18 cellular contexts compared by ENCODE assay signal in genomic region chr1:172460177-172460576, GRCh38. TPM values are rescaled to one million over a fixed set of nuclear protein-coding genes. Genes with fewer than 3 reads are reported as not detected.
DNase-seq lines count a peak whose midpoint lies in the region; ATAC-seq, FAIRE-seq and TF ChIP-seq lines count a peak whose summit lies in the region.
"Had no signal": no experiment of that assay in that cellular context is flagged by ENCODE, and none has a peak within 500 bp of the region (broad histone marks: within the 10 kb centered on the region; RNA-seq: fewer than 3 reads in every experiment).

No MANE protein-coding gene starts in this region.

- H3K27ac Mint-ChIP-seq in MCF 10A (ENCODE audit: low read depth, unreplicated experiment), result no peak overlapping the region
- H3K27ac Mint-ChIP-seq: CD8-positive, alpha-beta memory T cell had no signal

- no peaks in the 10 kb centered on the region for H3K27me3 ChIP-seq in mammary epithelial cell (ENCODE audit: insufficient read depth, low read length)
- H3K27me3 ChIP-seq: BLaER1 treated with 17β-estradiol and CSF1 and Interleukin-3, amounts not matched to agents 10 nM and 100 nM had no signal

- no peak overlapping the region for H3K9ac ChIP-seq in mammary epithelial cell (ENCODE audit: insufficient read depth, low read length)
- H3K9ac ChIP-seq: BLaER1 treated with 17β-estradiol and CSF1 and Interleukin-3, amounts not matched to agents 10 nM and 100 nM had no signal

- H2AFZ ChIP-seq in mammary epithelial cell (ENCODE audit: low read depth, low read length), result no peak overlapping the region

- H3K4me3 ChIP-seq in mammary epithelial cell (replicated peaks in 1 of 3; ENCODE audit: insufficient read depth in 1 of 3, low read depth in 2 of 3, low read length in 3 of 3), result no peak overlapping the region
- H3K4me3 ChIP-seq: BLaER1 treated with 17β-estradiol and CSF1 and Interleukin-3, amounts not matched to agents 10 nM and 100 nM had no signal

- H3K4me2 ChIP-seq in mammary epithelial cell (ENCODE audit: insufficient read depth, low read depth, low read length), result no peak overlapping the region
- H3K4me2 ChIP-seq: BLaER1 treated with 17β-estradiol and CSF1 and Interleukin-3, amounts not matched to agents 10 nM and 100 nM had no signal

- H3K27ac ChIP-seq in mammary epithelial cell (ENCODE audit: insufficient read depth, low read depth, low read length), result no peak overlapping the region
- H3K27ac ChIP-seq: BLaER1 treated with 17β-estradiol and CSF1 and Interleukin-3, amounts not matched to agents 10 nM and 100 nM; HL-60 had no signal

- ATAC-seq in GM18907 (IDR thresholded peaks at IDR 0.05; ENCODE audit: unreplicated experiment) (no peak), Right ventricle myocardium superior (ENCODE audit: poor library complexity) (no peak)

- CTCF ChIA-PET in mammary epithelial cell (lab: Charles Lee; ENCODE audit: low non-redundant PET) (interaction anchor here (0.6 kb wide), 1 partner anchor 128 kb away, joined by 3 read pairs; no protein-coding TSS in a partner anchor), MCF 10A (lab: Yijun Ruan, JAX) (interaction anchor here (0.7 to 4.6 kb wide), 4 partner anchors 9 to 458 kb away, joined by 4 to 31 read pairs (median 7); no protein-coding TSS in a partner anchor)

- BruUV-seq in mammary epithelial cell (replicated peaks; lab: Mats Ljungman, UMichigan), result no TSS peak
- no TSS peak for BruUV-seq in MCF 10A (replicated peaks; lab: Mats Ljungman, UMichigan)

- no peaks in the 10 kb centered on the region for H3K36me3 ChIP-seq in mammary epithelial cell (ENCODE audit: insufficient read depth, low read length)
- H3K36me3 ChIP-seq: BLaER1 treated with 17β-estradiol and CSF1 and Interleukin-3, amounts not matched to agents 10 nM and 100 nM had no signal

- POLR2A ChIA-PET in MCF 10A (lab: Yijun Ruan, JAX), result interaction anchor here (0.6 to 4.1 kb wide), 11 partner anchors 10 to 259 kb away, joined by 3 to 17 read pairs (median 3); partner anchors contain the start of gene SUCO

- H3K4me3 Mint-ChIP-seq in MCF 10A (ENCODE audit: unreplicated experiment), result no peak overlapping the region
- H3K4me3 Mint-ChIP-seq: CD8-positive, alpha-beta memory T cell had no signal

- dilution Hi-C loops in mammary epithelial cell (cut with HindIII; ENCODE audit: low sequenced_read_pairs), result loop anchor here (25.0 kb wide), 1 partner anchor 252 kb away; no protein-coding TSS in a partner anchor

- no peaks in the 10 kb centered on the region for H4K20me1 ChIP-seq in mammary epithelial cell (ENCODE audit: insufficient read depth, low read length)
- H4K20me1 ChIP-seq: BLaER1 treated with 17β-estradiol and CSF1 and Interleukin-3, amounts not matched to agents 10 nM and 100 nM had no signal

- no peaks in the 10 kb centered on the region for H3K27me3 Mint-ChIP-seq in MCF 10A (ENCODE audit: insufficient read depth, unreplicated experiment)

- 100% methylated on average over 1 of the region's 1 CpG for WGBS in mammary epithelial cell (ENCODE audit: low coverage, missing lambda C conversion rate)

- peaks cover 12% of the 10 kb centered on the region for H3K4me1 Mint-ChIP-seq in MCF 10A (ENCODE audit: insufficient read depth, unreplicated experiment)
- H3K4me1 Mint-ChIP-seq: CD8-positive, alpha-beta memory T cell had no signal

- peak; percentile 69 for FAIRE-seq in islet of Langerhans (lab: Jason Lieb, UNC)
- FAIRE-seq: H1 had no signal

- TF ChIP-seq CTCF in mammary epithelial cell (conservative IDR thresholded peaks at IDR 0.05 in 1 of 2, IDR thresholded peaks at IDR 0.05 in 1 of 2; ENCODE audit: extremely low read depth in 1 of 2, insufficient read depth in 1 of 2, low read depth in 1 of 2, low read length in 2 of 2) (no peak), MCF 10A (IDR thresholded peaks at IDR 0.05; ENCODE audit: unreplicated experiment) (no peak)

- H3K9me3 ChIP-seq in mammary epithelial cell (replicated peaks; ENCODE audit: insufficient read depth, low read length), result no peaks in the 10 kb centered on the region
- H3K9me3 ChIP-seq: BLaER1 treated with 17β-estradiol and CSF1 and Interleukin-3, amounts not matched to agents 10 nM and 100 nM had no signal

- H3K79me2 ChIP-seq in mammary epithelial cell (ENCODE audit: insufficient read depth, low read length), result no peaks in the 10 kb centered on the region

- intact Hi-C loops in mammary epithelial cell (cut with micrococcal nuclease) (no loop called here), MCF 10A (cut with micrococcal nuclease) (no loop called here), Right ventricle myocardium superior (cut with DNase I) (no loop called here)

- in situ Hi-C loops in mammary epithelial cell (cut with MboI; ENCODE audit: low sequenced_read_pairs in 2 of 2), result loop anchor here in 1 of 2 donors (25.0 kb wide), 1 partner anchor 252 kb away; no protein-coding TSS in a partner anchor

- H3K9me3 Mint-ChIP-seq in MCF 10A (ENCODE audit: unreplicated experiment), result no peaks in the 10 kb centered on the region

- DNase-seq in mammary epithelial cell (peak; percentile 65), MCF 10A (ENCODE audit: unreplicated experiment) (no peak), amniotic epithelial cell (ENCODE audit: low read depth) (peak; percentile 85), Right ventricle myocardium superior (no peak), NCI-H187 treated with DMSO at 0.1 percent for 48 hours (lab: John Stamatoyannopoulos, UW) (no peak)
- no peak for DNase-seq in stimulated activated CD8-positive, alpha-beta memory T cell treated with anti-CD3 and anti-CD28 coated beads, Interleukin-4, amount 100 ng/mL, for 48 hours
- DNase-seq: CD8-positive, alpha-beta memory T cell; NCI-H1092; NCI-H146; NCI-H2227 treated with DMSO at 0.1 percent for 48 hours; NCI-H526 treated with DMSO at 0.1 percent for 48 hours; NK-92 treated with Interleukin-12 subunit alpha and Interleukin-12 subunit beta, amount 100 ng/mL, for 24 hours had no signal

- peaks cover 14% of the 10 kb centered on the region for H3K4me1 ChIP-seq in mammary epithelial cell (ENCODE audit: insufficient read depth, low read length)
- H3K4me1 ChIP-seq: BLaER1 treated with 17β-estradiol and CSF1 and Interleukin-3, amounts not matched to agents 10 nM and 100 nM had no signal

- H3K36me3 Mint-ChIP-seq in MCF 10A (ENCODE audit: insufficient read depth, unreplicated experiment), result no peaks in the 10 kb centered on the region

RNA-seq across cellular contexts. Expression of gene PIGC, which starts 16.3 kb away (rescaled TPM):
- 10 to 100 TPM; 17.7 to 18.3 TPM for total RNA-seq in mammary epithelial cell
- polyA plus RNA-seq in mammary epithelial cell, result 18.5 TPM
- polyA minus RNA-seq in mammary epithelial cell, result 15.7 TPM
- total RNA-seq in MCF 10A (2022), result 20.2 and 23.1 TPM in 2 replicates
- 12.7 TPM for total RNA-seq in Right ventricle myocardium superior

RNA-seq across cellular contexts. Expression of gene C1orf105, which starts 39.7 kb away (rescaled TPM):
- total RNA-seq in mammary epithelial cell (not detected), MCF 10A (2022) (not detected in 2 replicates), Right ventricle myocardium superior (14.3 TPM)
- not detected for polyA plus RNA-seq in mammary epithelial cell
- polyA minus RNA-seq in mammary epithelial cell, result not detected
- total RNA-seq: A172; CD8-positive, alpha-beta memory T cell; H1 had no signal
- polyA plus RNA-seq: CD8-positive, alpha-beta memory T cell; H1 had no signal

Comparison
In these comparisons a context has a peak if more than half of its experiments do, and no peak if none do; other contexts are left out.
1. DNase-seq: peak in mammary epithelial cell (single experiment) and amniotic epithelial cell (single experiment); none in MCF 10A (single experiment), Right ventricle myocardium superior (single experiment), stimulated activated CD8-positive, alpha-beta memory T cell treated with anti-CD3 and anti-CD28 coated beads, Interleukin-4, amount 100 ng/mL, for 48 hours (single experiment) and NCI-H187 treated with DMSO at 0.1 percent for 48 hours (single experiment).
2. RNA of gene C1orf105, which starts 39.7 kb away (total RNA-seq): 14.3 TPM in Right ventricle myocardium superior (single experiment); not detected in mammary epithelial cell and not detected in MCF 10A; every median in the first group is over 10 times any median in the second.